ENCODE assay signal across 25 cellular contexts in genomic region chr17:28407974-28408306, GRCh38. TPM values are rescaled to one million over a fixed set of nuclear protein-coding genes. Genes with fewer than 3 reads are reported as not detected.
A peak's percentile ranks its signal among the peaks of the same experiment; 100 is the strongest.
DNase-seq lines count a peak whose midpoint lies in the region; TF ChIP-seq lines count a peak whose summit lies in the region.
"Had no signal": no experiment of that assay in that cellular context is flagged by ENCODE, and none has a peak within 500 bp of the region (broad histone marks: within the 10 kb centered on the region; RNA-seq: fewer than 3 reads in every experiment).

No MANE protein-coding gene starts in this region.

- peak overlapping the region; percentile 3 for H2BK5ac ChIP-seq in trophoblast cell (ENCODE audit: low read depth, low read length, poor library complexity)

- H2AK5ac ChIP-seq in trophoblast cell (ENCODE audit: low read length): no peak overlapping the region

- no peak overlapping the region for H3K14ac ChIP-seq in trophoblast cell (ENCODE audit: low read length)

- no peak overlapping the region for H3K4me3 ChIP-seq in HEK293 (ENCODE audit: low read depth, low read length)
- peak overlapping the region; percentile 22; the same call in 1 of the 2 replicates for H3K4me3 ChIP-seq in iPS-20b (ENCODE audit: low read length)
- H3K4me3 ChIP-seq in trophoblast cell (ENCODE audit: low read depth, low read length): no peak overlapping the region
- H3K4me3 ChIP-seq in BE2C (ENCODE audit: low read depth, low read length): no peak overlapping the region
- H3K4me3 ChIP-seq: dorsolateral prefrontal cortex, heart right ventricle, stomach, vagina had no signal

- no peak overlapping the region for H3K4ac ChIP-seq in trophoblast cell (ENCODE audit: low read depth, low read length)

- no peak overlapping the region for H4K8ac ChIP-seq in trophoblast cell (ENCODE audit: low read depth, low read length)

- no peak overlapping the region for H3K18ac ChIP-seq in trophoblast cell (ENCODE audit: low read length)

- H3K4me3 Mint-ChIP-seq in brain: peak overlapping the region in 4 of 5 experiments; percentile 34 to 64 (median 58)
- no peak overlapping the region for H3K4me3 Mint-ChIP-seq in immature natural killer cell
- H3K4me3 Mint-ChIP-seq: activated CD4-positive, alpha-beta memory T cell treated with anti-CD3 and anti-CD28 coated beads for 36 hours had no signal

- no peak overlapping the region for H2BK12ac ChIP-seq in trophoblast cell (ENCODE audit: low read length)

- CTCF ChIA-PET in HEK293 (lab: Yijun Ruan, JAX): interaction anchor here (1.4 to 2.9 kb wide), 4 partner anchors 9 to 176 kb away, joined by 3 to 41 read pairs (median 5); no protein-coding TSS in a partner anchor

- no peak overlapping the region for H3K23ac ChIP-seq in trophoblast cell (ENCODE audit: low read length)

- TF ChIP-seq CTCF in HEK293 (tag by site-specific recombination; IDR thresholded peaks at IDR 0.05): no peak
- TF ChIP-seq CTCF in brain (conservative IDR thresholded peaks at IDR 0.05): no peak
- no peak for TF ChIP-seq CTCF in BE2C (IDR thresholded peaks at IDR 0.05; ENCODE audit: low read depth, low read length)

- H4K91ac ChIP-seq in trophoblast cell (ENCODE audit: low read depth, low read length): peak overlapping the region; percentile 33

- POLR2A ChIA-PET in HEK293 (lab: Yijun Ruan, JAX): interaction anchor here (0.6 to 1.6 kb wide), 5 partner anchors 8 to 995 kb away, joined by 3 to 7 read pairs (median 6); partner anchors contain the start of genes IFT20, POLDIP2 and TNFAIP1

- no peak overlapping the region for H4K12ac ChIP-seq in trophoblast cell (ENCODE audit: low read depth, low read length)

- H3K36me3 ChIP-seq in HEK293 (ENCODE audit: control insufficient read depth in 2 of 2, insufficient read depth in 1 of 2, low read length in 2 of 2): peaks cover 4 to 17% of the 10 kb centered on the region in 2 experiments; a peak in 1 of 3 replicates
- no peaks in the 10 kb centered on the region for H3K36me3 ChIP-seq in iPS-20b (ENCODE audit: insufficient read depth, low read depth, low read length)
- no peaks in the 10 kb centered on the region for H3K36me3 ChIP-seq in trophoblast cell (ENCODE audit: control insufficient read depth in 1 of 2, insufficient read depth in 2 of 2, low read length in 2 of 2)
- H3K36me3 ChIP-seq in BE2C: no peaks in the 10 kb centered on the region
- H3K36me3 ChIP-seq: vagina had no signal

- no CpG with 5 or more reads among the region's 1 CpG for WGBS in trophoblast cell (ENCODE audit: extremely low coverage, insufficient coverage, insufficient read length)

- H3K9me3 ChIP-seq in HEK293 (ENCODE audit: control insufficient read depth, insufficient read depth, low read depth, low read length) (no peaks in the 10 kb centered on the region), iPS-20b (ENCODE audit: insufficient read depth, low read depth, low read length) (no peaks in the 10 kb centered on the region), trophoblast cell (ENCODE audit: insufficient read depth, low read depth, low read length) (no peaks in the 10 kb centered on the region), BE2C (no peaks in the 10 kb centered on the region)
- H3K9me3 ChIP-seq: heart right ventricle, stomach, vagina had no signal

- H2BK120ac ChIP-seq in trophoblast cell (ENCODE audit: insufficient read depth, low read length, poor library complexity): no peak overlapping the region

- H3K36me3 Mint-ChIP-seq in brain (peaks cover 9% of the 10 kb centered on the region), immature natural killer cell (no peaks in the 10 kb centered on the region)
- H3K36me3 Mint-ChIP-seq: activated CD4-positive, alpha-beta memory T cell treated with anti-CD3 and anti-CD28 coated beads for 36 hours had no signal

- no peak overlapping the region for H2AFZ ChIP-seq in trophoblast cell (ENCODE audit: insufficient read depth, low read length, poor library complexity)

- H3K27me3 Mint-ChIP-seq in brain (peaks cover 19% of the 10 kb centered on the region), immature natural killer cell (ENCODE audit: low read depth in 3 of 3) (peaks cover 5 to 14% (median 5%) of the 10 kb centered on the region in 3 donors)

- H3K4me1 Mint-ChIP-seq in brain: peaks cover 46% of the 10 kb centered on the region
- H3K4me1 Mint-ChIP-seq in immature natural killer cell: peaks cover 5 to 9% of the 10 kb centered on the region in 2 donors
- H3K4me1 Mint-ChIP-seq: central memory CD8-positive, alpha-beta T cell had no signal

- H3K79me2 ChIP-seq in trophoblast cell (ENCODE audit: control insufficient read depth, insufficient read depth, low read length, poor library complexity): peaks cover 3% of the 10 kb centered on the region

- H3K9me3 Mint-ChIP-seq in brain (no peaks in the 10 kb centered on the region), immature natural killer cell (no peaks in the 10 kb centered on the region)
- H3K9me3 Mint-ChIP-seq: activated CD4-positive, alpha-beta memory T cell treated with anti-CD3 and anti-CD28 coated beads for 36 hours; central memory CD8-positive, alpha-beta T cell had no signal

- H3K4me1 ChIP-seq in HEK293 (ENCODE audit: control insufficient read depth, insufficient read depth, low read length) (no peaks in the 10 kb centered on the region), iPS-20b (ENCODE audit: insufficient read depth, low read length) (peaks cover 46% of the 10 kb centered on the region), trophoblast cell (ENCODE audit: control insufficient read depth in 1 of 2, insufficient read depth in 2 of 2, low read length in 2 of 2) (peaks cover 10 to 19% of the 10 kb centered on the region in 2 experiments), BE2C (no peaks in the 10 kb centered on the region)

- H3K79me1 ChIP-seq in trophoblast cell (ENCODE audit: low read length): peaks cover 4% of the 10 kb centered on the region

- peak overlapping the region; percentile 46; the same call in 1 of the 2 replicates for H3K9ac ChIP-seq in iPS-20b (ENCODE audit: low read depth, low read length)
- H3K9ac ChIP-seq in trophoblast cell (ENCODE audit: low read length): no peak overlapping the region

- DNase-seq in trophoblast cell: no peak
- DNase-seq in AML-193 (lab: John Stamatoyannopoulos, UW): no peak
- DNase-seq in activated CD8-positive, alpha-beta memory T cell treated with anti-CD3 and anti-CD28 coated beads, Interleukin-2, amount 50 U/mL, for 4 hours: no peak
- DNase-seq in BE2C: no peak
- DNase-seq in immature natural killer cell: no peak
- DNase-seq: ACHN; activated CD4-positive, alpha-beta memory T cell treated with anti-CD3 and anti-CD28 coated beads for 36 hours; activated CD4-positive, alpha-beta T cell treated with anti-CD3 and anti-CD28 coated beads for 1 hour; activated naive CD4-positive, alpha-beta T cell treated with Interleukin-2 at 50 U/mL for 16 hours; DMS153; dorsolateral prefrontal cortex; foreskin melanocyte; heart right ventricle; mesenchymal stem cell; NCI-H2029; stimulated activated CD4-positive, alpha-beta T cell treated with anti-CD3 and anti-CD28 coated beads, Interleukin-4, amount 100 ng/mL, for 1 hour; stomach; T-helper 2 cell had no signal

- H3K27me3 ChIP-seq in iPS-20b (ENCODE audit: insufficient read depth, low read length): peaks cover 34% of the 10 kb centered on the region
- no peaks in the 10 kb centered on the region for H3K27me3 ChIP-seq in trophoblast cell (ENCODE audit: insufficient read depth, low read length)
- no peaks in the 10 kb centered on the region for H3K27me3 ChIP-seq in BE2C
- H3K27me3 ChIP-seq: dorsolateral prefrontal cortex, stomach, vagina had no signal

- H3K27ac ChIP-seq in HEK293 (ENCODE audit: extremely low read depth, low read depth, low read length): peak overlapping the region; percentile 35; the same call in 1 of the 2 replicates
- H3K27ac ChIP-seq in iPS-20b (ENCODE audit: low read length): peak overlapping the region; percentile 9
- H3K27ac ChIP-seq in trophoblast cell (ENCODE audit: low read depth, low read length): no peak overlapping the region
- H3K27ac ChIP-seq: heart right ventricle, stomach, vagina had no signal

- H3K27ac Mint-ChIP-seq in brain (peak overlapping the region in 3 of 5 experiments; percentile 3 to 82 (median 50)), immature natural killer cell (no peak overlapping the region)
- H3K27ac Mint-ChIP-seq: activated CD4-positive, alpha-beta memory T cell treated with anti-CD3 and anti-CD28 coated beads for 36 hours had no signal

- H3K4me2 ChIP-seq in trophoblast cell (ENCODE audit: low read length): no peak overlapping the region

TF ChIP-seq in HEK293, 187 proteins besides CTCF, POLR2A, EP300 and RAD21 (continues in another document):
- 0 out of 2 replicates have a peak, but pooled peaks have one; percentile 2 for TF ChIP-seq SP7 (tag by site-specific recombination; IDR thresholded peaks at IDR 0.05)

RNA-seq across cellular contexts. Expression of gene SLC46A1, which starts 1.9 kb away (rescaled TPM):
- polyA plus RNA-seq in brain (ENCODE audit: insufficient read depth, low read depth, low replicate concordance) (11.5 TPM), immature natural killer cell (1 to 10 TPM in 1 of 3 donors, under 1 TPM in 1, not detected in 1; 0.61 to 1.9 TPM)
- 6.3 and 7.2 TPM in 2 replicates for polyA plus RNA-seq in trophoblast cell (2013)
- polyA plus RNA-seq in BE2C (2012; ENCODE audit: insufficient read depth, insufficient read length, low read depth): 7.7 TPM

RNA-seq across cellular contexts. Expression of gene SARM1, which starts 36.4 kb away (rescaled TPM):
- 55.8 TPM for polyA plus RNA-seq in brain (ENCODE audit: insufficient read depth, low read depth, low replicate concordance)
- 0.49 and 0.60 TPM in 2 replicates for polyA plus RNA-seq in trophoblast cell (2013)
- polyA plus RNA-seq in BE2C (2012; ENCODE audit: insufficient read depth, insufficient read length, low read depth): 22.6 TPM
- polyA plus RNA-seq in immature natural killer cell: 1 to 10 TPM; 8.0 to 9.2 (median 9.1) TPM

RNA-seq across cellular contexts. Expression of gene VTN, which starts 37.8 kb away (rescaled TPM):
- polyA plus RNA-seq in brain (ENCODE audit: insufficient read depth, low read depth, low replicate concordance): 0.56 TPM
- polyA plus RNA-seq in trophoblast cell (2013): 0.42 and 0.44 TPM in 2 replicates
- polyA plus RNA-seq in BE2C (2012; ENCODE audit: insufficient read depth, insufficient read length, low read depth): 0.31 TPM
- polyA plus RNA-seq in immature natural killer cell: not detected

RNA-seq across cellular contexts. Expression of gene SEBOX, which starts 42.9 kb away (rescaled TPM):
- polyA plus RNA-seq in brain (ENCODE audit: insufficient read depth, low read depth, low replicate concordance) (not detected), immature natural killer cell (not detected)
- polyA plus RNA-seq in trophoblast cell (2013): not detected in 2 replicates
- not detected for polyA plus RNA-seq in BE2C (2012; ENCODE audit: insufficient read depth, insufficient read length, low read depth)
- polyA plus RNA-seq: BJ, heart right ventricle, stomach, thymus had no signal

RNA-seq across cellular contexts. Expression of gene POLDIP2, which starts 50.6 kb away (rescaled TPM):
- 111 TPM for polyA plus RNA-seq in brain (ENCODE audit: insufficient read depth, low read depth, low replicate concordance)
- 43.5 and 44.3 TPM in 2 replicates for polyA plus RNA-seq in trophoblast cell (2013)
- 88.1 TPM for polyA plus RNA-seq in BE2C (2012; ENCODE audit: insufficient read depth, insufficient read length, low read depth)
- 100 to 1,000 TPM in 1 of 3 donors, 10 to 100 TPM in 2; 79.0 to 134 (median 80.3) TPM for polyA plus RNA-seq in immature natural killer cell

Comparison
In these comparisons a context has a peak if more than half of its experiments do, and no peak if none do; other contexts are left out.
1. H3K27ac Mint-ChIP-seq: peak in brain (3 of 5); none in immature natural killer cell (0 of 6).
2. H3K4me3 Mint-ChIP-seq: peak in brain (4 of 5); none in immature natural killer cell (0 of 5).